ENCODE assay signal across 1 cellular context in genomic region chr6:41728073-41728936, GRCh38.
TF ChIP-seq lines count a peak whose summit lies in the region.

No MANE protein-coding gene starts in this region.

TF ChIP-seq in HepG2, 621 proteins besides CTCF, POLR2A, EP300 and RAD21 (continued from another document and continues in another):
- TF ChIP-seq SALL1 (CRISPR knock-in tag; IDR thresholded peaks at IDR 0.05): peak; percentile 55
- no peak for TF ChIP-seq GPBP1L1 (CRISPR knock-in tag; IDR thresholded peaks at IDR 0.05)
- no peak for TF ChIP-seq ZNF75D (CRISPR knock-in tag; IDR thresholded peaks at IDR 0.05; ENCODE audit: borderline replicate concordance)
- TF ChIP-seq ZZZ3 (CRISPR knock-in tag; IDR thresholded peaks at IDR 0.05; ENCODE audit: borderline replicate concordance): no peak
- TF ChIP-seq HDAC1 (CRISPR knock-in tag; IDR thresholded peaks at IDR 0.05): 0 out of 2 replicates have a peak, but pooled peaks have one; percentile 25
- TF ChIP-seq ZNF225 (CRISPR knock-in tag; IDR thresholded peaks at IDR 0.05): no peak
- TF ChIP-seq ZEB1 (IDR thresholded peaks at IDR 0.05; ENCODE audit: insufficient replicate concordance, low read depth): no peak
- TF ChIP-seq THAP11 (CRISPR knock-in tag; IDR thresholded peaks at IDR 0.05): 0 out of 2 replicates have a peak, but pooled peaks have one; percentile 8
- no peak for TF ChIP-seq POGZ (CRISPR knock-in tag; IDR thresholded peaks at IDR 0.05)
- TF ChIP-seq SP5 (CRISPR knock-in tag; IDR thresholded peaks at IDR 0.05; ENCODE audit: borderline replicate concordance, low read depth): no peak
- peak; percentile 70 for TF ChIP-seq RBM39 (IDR thresholded peaks at IDR 0.05; ENCODE audit: low read depth, low read length, poor library complexity, severe bottlenecking)
- TF ChIP-seq CBX1 (IDR thresholded peaks at IDR 0.05; ENCODE audit: low read depth): no peak
- TF ChIP-seq HNF4A (CRISPR knock-in tag; IDR thresholded peaks at IDR 0.05): peak; percentile 49; the same call in 1 of the 2 replicates
- TF ChIP-seq AFF4 (CRISPR knock-in tag; IDR thresholded peaks at IDR 0.05): no peak
- no peak for TF ChIP-seq POGK (CRISPR knock-in tag; conservative IDR thresholded peaks at IDR 0.05)
- no peak for TF ChIP-seq ZNF414 (CRISPR knock-in tag; IDR thresholded peaks at IDR 0.05)
- TF ChIP-seq ARNT (IDR thresholded peaks at IDR 0.05): no peak
- TF ChIP-seq ZNF777 (CRISPR knock-in tag; IDR thresholded peaks at IDR 0.05): 0 out of 2 replicates have a peak, but pooled peaks have one; percentile 22
- TF ChIP-seq CREM (IDR thresholded peaks at IDR 0.05): no peak
- no peak for TF ChIP-seq CREM (CRISPR knock-in tag; IDR thresholded peaks at IDR 0.05)
- no peak for TF ChIP-seq PLRG1 (conservative IDR thresholded peaks at IDR 0.05)
- peak; percentile 23 for TF ChIP-seq XRCC5 (optimal IDR thresholded peaks at IDR 0.05; ENCODE audit: low read length)
- no peak for TF ChIP-seq SOX6 (IDR thresholded peaks at IDR 0.05)
- TF ChIP-seq SOX6 (CRISPR knock-in tag; IDR thresholded peaks at IDR 0.05): peak; percentile 54; the same call in 1 of the 2 replicates
- no peak for TF ChIP-seq ZSCAN25 (CRISPR knock-in tag; IDR thresholded peaks at IDR 0.05)
- no peak for TF ChIP-seq DMAP1 (CRISPR knock-in tag; IDR thresholded peaks at IDR 0.05)
- TF ChIP-seq NKX3-1 (CRISPR knock-in tag; IDR thresholded peaks at IDR 0.05): no peak
- TF ChIP-seq ESRRA (CRISPR knock-in tag; IDR thresholded peaks at IDR 0.05; ENCODE audit: low read depth): 0 out of 2 replicates have a peak, but pooled peaks have one; percentile 46
- TF ChIP-seq BCL6 (CRISPR knock-in tag; IDR thresholded peaks at IDR 0.05): no peak
- TF ChIP-seq CBFB (CRISPR knock-in tag; IDR thresholded peaks at IDR 0.05): no peak
- TF ChIP-seq MBD4 (IDR thresholded peaks at IDR 0.05; ENCODE audit: borderline replicate concordance, low read length): no peak
- 0 out of 2 replicates have a peak, but pooled peaks have one; percentile 60 for TF ChIP-seq PAWR (CRISPR knock-in tag; IDR thresholded peaks at IDR 0.05; ENCODE audit: borderline replicate concordance)
- TF ChIP-seq BCL3 (CRISPR knock-in tag; IDR thresholded peaks at IDR 0.05): no peak
- no peak for TF ChIP-seq KIAA2018 (CRISPR knock-in tag; IDR thresholded peaks at IDR 0.05; ENCODE audit: borderline replicate concordance)
- no peak for TF ChIP-seq NAIF1 (CRISPR knock-in tag; IDR thresholded peaks at IDR 0.05; ENCODE audit: borderline replicate concordance)
- no peak for TF ChIP-seq MAFF (IDR thresholded peaks at IDR 0.05; ENCODE audit: low read depth, low read length)
- no peak for TF ChIP-seq TFDP1 (CRISPR knock-in tag; IDR thresholded peaks at IDR 0.05; ENCODE audit: borderline replicate concordance)
- no peak for TF ChIP-seq NFYC (CRISPR knock-in tag; IDR thresholded peaks at IDR 0.05)
- TF ChIP-seq ZBED4 (CRISPR knock-in tag; IDR thresholded peaks at IDR 0.05; ENCODE audit: borderline replicate concordance): no peak
- TF ChIP-seq ZNF121 (CRISPR knock-in tag; IDR thresholded peaks at IDR 0.05): peak; percentile 59; the same call in 1 of the 2 replicates
- no peak for TF ChIP-seq RFX1 (IDR thresholded peaks at IDR 0.05)
- no peak for TF ChIP-seq NCOA1 (CRISPR knock-in tag; IDR thresholded peaks at IDR 0.05)
